Comparison of ENCODE assay signal across 13 cellular contexts in the genomic region with DNA sequence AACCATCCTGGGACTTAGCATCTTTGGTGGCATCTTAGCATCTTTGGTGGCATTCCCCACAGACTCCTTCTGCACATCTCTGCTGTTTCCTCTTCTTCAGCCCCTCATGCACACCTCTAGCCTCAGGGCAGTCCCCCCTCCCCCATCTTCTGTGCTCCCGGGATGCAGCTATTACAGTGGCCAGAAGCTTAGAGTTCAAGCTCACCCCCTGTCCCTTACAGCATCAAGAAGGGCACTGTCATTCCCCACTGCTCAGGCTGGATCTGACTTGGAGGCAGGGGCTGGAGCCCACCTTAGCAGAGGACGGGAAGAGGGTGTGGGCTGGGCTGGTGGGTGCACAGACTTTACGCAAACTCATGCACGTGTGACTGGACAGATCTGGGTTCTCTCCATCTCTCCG. TPM values are rescaled to one million over a fixed set of nuclear protein-coding genes. Genes with fewer than 3 reads are reported as not detected.
DNase-seq lines count a peak whose midpoint lies in the region; ATAC-seq, FAIRE-seq and TF ChIP-seq lines count a peak whose summit lies in the region.
"Had no signal": no experiment of that assay in that cellular context is flagged by ENCODE, and none has a peak within 500 bp of the region (broad histone marks: within the 10 kb centered on the region; RNA-seq: fewer than 3 reads in every experiment).

No MANE protein-coding gene starts in this region.

- DNase-seq in BE2C (no peak), RWPE1 (ENCODE audit: low spot score) (no peak), cardiac muscle cell (ENCODE audit: low read depth in 1 of 2, low spot score in 1 of 2) (no peak), NCI-H1930 (lab: John Stamatoyannopoulos, UW) (no peak), A172 (ENCODE audit: low spot score) (no peak), urothelium cell line (ENCODE audit: low spot score) (no peak)
- DNase-seq in naive thymus-derived CD4-positive, alpha-beta T cell, result no peak
- no peak for DNase-seq in T-helper 2 cell treated with Interferon-gamma antibody and Interleukin-4, amounts not matched to agents 5 μg/mL and 100 μg/mL, for 36 hours (ENCODE audit: low spot score)
- DNase-seq: NK-92 treated with Interleukin-12 subunit alpha and Interleukin-12 subunit beta, amount 100 ng/mL, for 24 hours had no signal

- H3K4me3 ChIP-seq in BE2C (ENCODE audit: low read depth, low read length), result peak overlapping the region; percentile 28
- H3K4me3 ChIP-seq in cardiac muscle cell, result peak overlapping the region; percentile 18
- no peak overlapping the region for H3K4me3 ChIP-seq in naive thymus-derived CD4-positive, alpha-beta T cell (ENCODE audit: low read length)

- TF ChIP-seq CTCF in BE2C (IDR thresholded peaks at IDR 0.05; ENCODE audit: low read depth, low read length), result no peak
- no peak for TF ChIP-seq CTCF in RWPE1 (conservative IDR thresholded peaks at IDR 0.05; ENCODE audit: low read depth)
- no peak for TF ChIP-seq CTCF in cardiac muscle cell (IDR thresholded peaks at IDR 0.05; ENCODE audit: low read depth, low read length)

- H3K4me1 ChIP-seq in BE2C (peaks cover 21% of the 10 kb centered on the region), cardiac muscle cell (ENCODE audit: low read depth) (peaks cover 28% of the 10 kb centered on the region)
- peaks cover 0 to 17% of the 10 kb centered on the region in 2 donors for H3K4me1 ChIP-seq in naive thymus-derived CD4-positive, alpha-beta T cell (ENCODE audit: control insufficient read depth in 2 of 2, insufficient read depth in 2 of 2, low read length in 2 of 2)

- no peaks in the 10 kb centered on the region for H3K9me3 Mint-ChIP-seq in naive thymus-derived CD4-positive, alpha-beta T cell
- no peaks in the 10 kb centered on the region for H3K9me3 Mint-ChIP-seq in T-helper 2 cell treated with Interferon-gamma antibody and Interleukin-4, amounts not matched to agents 5 μg/mL and 100 μg/mL, for 36 hours

- H3K27ac ChIP-seq in RWPE1, result peak overlapping the region; percentile 93
- no peak overlapping the region for H3K27ac ChIP-seq in cardiac muscle cell
- H3K27ac ChIP-seq in naive thymus-derived CD4-positive, alpha-beta T cell (ENCODE audit: low read depth, low read length), result no peak overlapping the region

- intact Hi-C loops in naive thymus-derived CD4-positive, alpha-beta T cell (cut with micrococcal nuclease), result no loop called here

- H3K27ac Mint-ChIP-seq in naive thymus-derived CD4-positive, alpha-beta T cell, result no peak overlapping the region
- H3K27ac Mint-ChIP-seq in T-helper 2 cell treated with Interferon-gamma antibody and Interleukin-4, amounts not matched to agents 5 μg/mL and 100 μg/mL, for 36 hours, result no peak overlapping the region

- H3K4me3 Mint-ChIP-seq in naive thymus-derived CD4-positive, alpha-beta T cell, result peak overlapping the region in 6 of 10 donors; percentile 1 to 75 (median 62)
- no peak overlapping the region for H3K4me3 Mint-ChIP-seq in T-helper 2 cell treated with Interferon-gamma antibody and Interleukin-4, amounts not matched to agents 5 μg/mL and 100 μg/mL, for 36 hours

- no peaks in the 10 kb centered on the region for H3K36me3 Mint-ChIP-seq in naive thymus-derived CD4-positive, alpha-beta T cell
- H3K36me3 Mint-ChIP-seq in T-helper 2 cell treated with Interferon-gamma antibody and Interleukin-4, amounts not matched to agents 5 μg/mL and 100 μg/mL, for 36 hours (ENCODE audit: low read depth), result no peaks in the 10 kb centered on the region

- H3K9me3 ChIP-seq in BE2C (no peaks in the 10 kb centered on the region), cardiac muscle cell (ENCODE audit: low read depth) (no peaks in the 10 kb centered on the region)
- H3K9me3 ChIP-seq in naive thymus-derived CD4-positive, alpha-beta T cell (ENCODE audit: control insufficient read depth in 2 of 3, low read length in 3 of 3), result no peaks in the 10 kb centered on the region

- ATAC-seq in naive thymus-derived CD4-positive, alpha-beta T cell, result no peak

- H3K27me3 Mint-ChIP-seq in naive thymus-derived CD4-positive, alpha-beta T cell, result peaks cover 46 to 62% (median 58%) of the 10 kb centered on the region in 5 donors
- H3K27me3 Mint-ChIP-seq in T-helper 2 cell treated with Interferon-gamma antibody and Interleukin-4, amounts not matched to agents 5 μg/mL and 100 μg/mL, for 36 hours (ENCODE audit: low read depth), result peaks cover 60% of the 10 kb centered on the region

- POLR2A ChIA-PET in RWPE1 (lab: Yijun Ruan, JAX; ENCODE audit: low non-redundant PET), result interaction anchor here (0.8 to 1.1 kb wide), 2 partner anchors 21 to 32 kb away, joined by 3 read pairs; no protein-coding TSS in a partner anchor
- POLR2A ChIA-PET in naive thymus-derived CD4-positive, alpha-beta T cell (lab: Charles Lee), result no interaction called here

- CTCF ChIA-PET in RWPE1 (lab: Yijun Ruan, JAX), result interaction anchor here (0.6 to 2.0 kb wide), 7 partner anchors 10 to 150 kb away, joined by 3 to 15 read pairs (median 4); no protein-coding TSS in a partner anchor
- CTCF ChIA-PET in naive thymus-derived CD4-positive, alpha-beta T cell (lab: Charles Lee), result no interaction called here

- peaks cover 6% of the 10 kb centered on the region for H3K27me3 ChIP-seq in BE2C
- peaks cover 10% of the 10 kb centered on the region for H3K27me3 ChIP-seq in cardiac muscle cell
- peaks cover 6 to 21% of the 10 kb centered on the region in 2 donors for H3K27me3 ChIP-seq in naive thymus-derived CD4-positive, alpha-beta T cell (ENCODE audit: control insufficient read depth in 2 of 2, insufficient read depth in 2 of 2, low read length in 2 of 2)

- no peak for FAIRE-seq in urothelium cell line (lab: Jason Lieb, UNC)

- H3K4me1 Mint-ChIP-seq in naive thymus-derived CD4-positive, alpha-beta T cell, result peaks cover 8 to 24% (median 12%) of the 10 kb centered on the region in 7 donors
- no peaks in the 10 kb centered on the region for H3K4me1 Mint-ChIP-seq in T-helper 2 cell treated with Interferon-gamma antibody and Interleukin-4, amounts not matched to agents 5 μg/mL and 100 μg/mL, for 36 hours (ENCODE audit: low read depth)

- H3K36me3 ChIP-seq in BE2C (no peaks in the 10 kb centered on the region), cardiac muscle cell (no peaks in the 10 kb centered on the region)
- no peaks in the 10 kb centered on the region for H3K36me3 ChIP-seq in naive thymus-derived CD4-positive, alpha-beta T cell (ENCODE audit: control insufficient read depth in 2 of 3, insufficient read depth in 3 of 3, low read length in 3 of 3)

RNA-seq across cellular contexts. Expression of a gene that starts 0.7 kb away (rescaled TPM):
- polyA plus RNA-seq in BE2C (2012; ENCODE audit: insufficient read depth, insufficient read length, low read depth), result 0.52 TPM
- 2.0 and 3.1 TPM in 2 replicates for total RNA-seq in cardiac muscle cell
- 1.9 and 3.5 TPM in 2 replicates for polyA plus RNA-seq in cardiac muscle cell
- total RNA-seq in naive thymus-derived CD4-positive, alpha-beta T cell, result not detected
- polyA plus RNA-seq in naive thymus-derived CD4-positive, alpha-beta T cell, result not detected
- total RNA-seq in A172 (2014; rRNA removed; shearing (Covaris generic)), result 0.14 TPM in 1 of 2 replicates, not detected in the other
- total RNA-seq: activated CD8-positive, alpha-beta memory T cell treated with anti-CD3 and anti-CD28 coated beads for 36 hours; subcutaneous adipose tissue had no signal

RNA-seq across cellular contexts. Expression of a gene that starts 13.8 kb away (rescaled TPM):
- 107 TPM for polyA plus RNA-seq in BE2C (2012; ENCODE audit: insufficient read depth, insufficient read length, low read depth)
- 194 and 216 TPM in 2 replicates for total RNA-seq in cardiac muscle cell
- 103 and 162 TPM in 2 replicates for polyA plus RNA-seq in cardiac muscle cell
- total RNA-seq in naive thymus-derived CD4-positive, alpha-beta T cell, result 10 to 100 TPM; 14.3 to 19.4 (median 16.4) TPM
- 1 to 10 TPM; 3.7 to 5.6 TPM for polyA plus RNA-seq in naive thymus-derived CD4-positive, alpha-beta T cell
- total RNA-seq in A172 (2014; rRNA removed; shearing (Covaris generic)), result 80.7 and 97.7 TPM in 2 replicates

RNA-seq across cellular contexts. Expression of a gene that starts 24.9 kb away (rescaled TPM):
- polyA plus RNA-seq in BE2C (2012; ENCODE audit: insufficient read depth, insufficient read length, low read depth), result not detected
- 1.2 and 3.2 TPM in 2 replicates for total RNA-seq in cardiac muscle cell
- polyA plus RNA-seq in cardiac muscle cell, result 1.2 and 2.5 TPM in 2 replicates
- total RNA-seq in naive thymus-derived CD4-positive, alpha-beta T cell, result 1 to 10 TPM in 4 of 5 experiments, under 1 TPM in 1; 0.90 to 9.0 (median 8.6) TPM
- polyA plus RNA-seq in naive thymus-derived CD4-positive, alpha-beta T cell, result under 1 TPM in 1 of 2 donors, not detected in 1; 0.59 TPM
- total RNA-seq in A172 (2014; rRNA removed; shearing (Covaris generic)), result not detected in 2 replicates

RNA-seq across cellular contexts. Expression of a gene that starts 27.3 kb away (rescaled TPM):
- polyA plus RNA-seq in BE2C (2012; ENCODE audit: insufficient read depth, insufficient read length, low read depth), result 0.14 TPM
- 29.7 and 46.1 TPM in 2 replicates for total RNA-seq in cardiac muscle cell
- 19.0 and 22.8 TPM in 2 replicates for polyA plus RNA-seq in cardiac muscle cell
- total RNA-seq in naive thymus-derived CD4-positive, alpha-beta T cell, result not detected
- not detected for polyA plus RNA-seq in naive thymus-derived CD4-positive, alpha-beta T cell
- total RNA-seq in A172 (2014; rRNA removed; shearing (Covaris generic)), result 0.17 and 0.81 TPM in 2 replicates
- total RNA-seq: epithelial cell of proximal tubule; T-helper 1 cell treated with Interleukin-12 subunit alpha and Interleukin-12 subunit beta and Interleukin-4 antibody, amounts not matched to agents 30 ng/mL and 1 ng/mL, for 36 hours had no signal

RNA-seq across cellular contexts. Expression of a gene that starts 54.5 kb away (rescaled TPM):
- 198 TPM for polyA plus RNA-seq in BE2C (2012; ENCODE audit: insufficient read depth, insufficient read length, low read depth)
- 24.1 and 35.8 TPM in 2 replicates for total RNA-seq in cardiac muscle cell
- polyA plus RNA-seq in cardiac muscle cell, result 39.7 and 55.4 TPM in 2 replicates
- total RNA-seq in naive thymus-derived CD4-positive, alpha-beta T cell, result 10 to 100 TPM; 38.3 to 91.0 (median 54.6) TPM
- polyA plus RNA-seq in naive thymus-derived CD4-positive, alpha-beta T cell, result 10 to 100 TPM; 56.8 to 76.0 TPM
- total RNA-seq in A172 (2014; rRNA removed; shearing (Covaris generic)), result 16.0 and 16.6 TPM in 2 replicates
